17 cellular contexts compared by ENCODE assay signal in genomic region chr11:117457835-117458234, GRCh38.
A peak's percentile ranks its signal among the peaks of the same experiment; 100 is the strongest.
DNase-seq lines count a peak whose midpoint lies in the region; ATAC-seq and TF ChIP-seq lines count a peak whose summit lies in the region.
"Had no signal": no experiment of that assay in that cellular context is flagged by ENCODE, and none has a peak within 500 bp of the region (broad histone marks: within the 10 kb centered on the region; RNA-seq: fewer than 3 reads in every experiment).

No MANE protein-coding gene starts in this region.

- H3K27ac Mint-ChIP-seq in CD8-positive, alpha-beta T cell, result no peak overlapping the region
- H3K27ac Mint-ChIP-seq: CD8-positive, alpha-beta memory T cell; nephron progenitor cell had no signal

- H2AFZ ChIP-seq in GM23248, result no peak overlapping the region

- TF ChIP-seq POLR2A in vagina (IDR thresholded peaks at IDR 0.05), result no peak

- H3K4me3 Mint-ChIP-seq in CD8-positive, alpha-beta T cell, result no peak overlapping the region
- H3K4me3 Mint-ChIP-seq: CD8-positive, alpha-beta memory T cell; nephron progenitor cell had no signal

- WGBS in GM23248 (ENCODE audit: low coverage in 1 of 2, low lambda C conversion rate in 2 of 2, missing lambda C conversion rate in 2 of 2), 2 experiments, result 45 to 48% methylated on average over 9 of the region's 9 CpGs

- peak; percentile 32 for ATAC-seq in GM21447 (IDR thresholded peaks at IDR 0.05; ENCODE audit: unreplicated experiment)
- no peak for ATAC-seq in CD8-positive, alpha-beta T cell
- ATAC-seq: left lobe of liver had no signal

- H3K9me3 ChIP-seq in GM23248 (ENCODE audit: low read depth) (no peaks in the 10 kb centered on the region), vagina (no peaks in the 10 kb centered on the region)
- no peaks in the 10 kb centered on the region for H3K9me3 ChIP-seq in CD8-positive, alpha-beta T cell (ENCODE audit: low read length)
- H3K9me3 ChIP-seq: thoracic aorta had no signal

- DNase-seq in NCI-H1417 (lab: John Stamatoyannopoulos, UW), result peak; percentile 38 to 78 (median 75)
- DNase-seq in NCI-H1417 treated with DMSO at 0.1 percent for 48 hours (lab: John Stamatoyannopoulos, UW), result no peak
- peak; percentile 72 for DNase-seq in NCI-H69 (lab: John Stamatoyannopoulos, UW)
- no peak for DNase-seq in GM23248
- no peak for DNase-seq in vagina (ENCODE audit: extremely low spot score in 2 of 2)
- DNase-seq in CD8-positive, alpha-beta T cell, result no peak
- DNase-seq: 8988T; activated CD4-positive, alpha-beta T cell treated with anti-CD3 and anti-CD28 coated beads, Interleukin-2, amount 50 U/mL, for 4 hours; activated naive CD4-positive, alpha-beta T cell treated with anti-CD3 and anti-CD28 coated beads, Interleukin-2, amount 50 U/mL, for 16 hours; CD8-positive, alpha-beta memory T cell; nephron progenitor cell had no signal

- in situ Hi-C loops in GM23248 (cut with MboI), result no loop called here

- H3K4me1 ChIP-seq in GM23248 (ENCODE audit: insufficient read depth), result no peaks in the 10 kb centered on the region
- no peaks in the 10 kb centered on the region for H3K4me1 ChIP-seq in vagina
- no peaks in the 10 kb centered on the region for H3K4me1 ChIP-seq in CD8-positive, alpha-beta T cell (ENCODE audit: insufficient read depth, low read length)

- H3K9me2 ChIP-seq in GM23248 (ENCODE audit: insufficient read depth), result no peaks in the 10 kb centered on the region

- H3F3A ChIP-seq in GM23248 (ENCODE audit: insufficient read depth), result no peaks in the 10 kb centered on the region

- H3K27me3 ChIP-seq in layer of hippocampus (ENCODE audit: control insufficient read depth, insufficient read depth, low read length) (no peaks in the 10 kb centered on the region), GM23248 (replicated peaks; ENCODE audit: insufficient read depth) (peaks cover 27% of the 10 kb centered on the region; the same call in 1 of the 2 replicates), vagina (no peaks in the 10 kb centered on the region)
- H3K27me3 ChIP-seq in CD8-positive, alpha-beta T cell (ENCODE audit: insufficient read depth, low read length), result no peaks in the 10 kb centered on the region

- no peaks in the 10 kb centered on the region for H3K36me3 Mint-ChIP-seq in CD8-positive, alpha-beta T cell

- H3K36me3 ChIP-seq in GM23248 (ENCODE audit: low read depth) (no peaks in the 10 kb centered on the region), vagina (no peaks in the 10 kb centered on the region)
- no peaks in the 10 kb centered on the region for H3K36me3 ChIP-seq in CD8-positive, alpha-beta T cell (ENCODE audit: insufficient read depth, low read length)
- H3K36me3 ChIP-seq: thoracic aorta had no signal

- H3K4me1 Mint-ChIP-seq in CD8-positive, alpha-beta T cell (ENCODE audit: low read depth), result no peaks in the 10 kb centered on the region
- H3K4me1 Mint-ChIP-seq: CD8-positive, alpha-beta memory T cell; nephron progenitor cell had no signal

- H3K79me2 ChIP-seq in GM23248 (ENCODE audit: insufficient read depth), result no peaks in the 10 kb centered on the region

- H3K9me3 Mint-ChIP-seq in CD8-positive, alpha-beta T cell, result peaks cover 10% of the 10 kb centered on the region

- intact Hi-C loops in vagina (cut with DNase I), result no loop called here
- intact Hi-C loops in CD8-positive, alpha-beta T cell (cut with DNase I, micrococcal nuclease), result no loop called here

- no peaks in the 10 kb centered on the region for H3K27me3 Mint-ChIP-seq in CD8-positive, alpha-beta T cell (ENCODE audit: low read depth)

- TF ChIP-seq CTCF in vagina (IDR thresholded peaks at IDR 0.05), result no peak
- no peak for TF ChIP-seq CTCF in CD8-positive, alpha-beta T cell (IDR thresholded peaks at IDR 0.05)

- H3K4me2 ChIP-seq in GM23248 (ENCODE audit: unreplicated experiment), result no peak overlapping the region

- H3K4me3 ChIP-seq in GM23248, result no peak overlapping the region
- H3K4me3 ChIP-seq in vagina, result no peak overlapping the region
- H3K4me3 ChIP-seq in CD8-positive, alpha-beta T cell (ENCODE audit: low read depth, low read length), result no peak overlapping the region
- H3K4me3 ChIP-seq: skin epidermis, thoracic aorta had no signal

- CTCF ChIA-PET in CD8-positive, alpha-beta T cell (lab: Charles Lee), result no interaction called here

- peak overlapping the region; percentile 49 for H3K27ac ChIP-seq in layer of hippocampus (ENCODE audit: low read depth, low read length)
- H3K27ac ChIP-seq in GM23248, result no peak overlapping the region
- H3K27ac ChIP-seq in vagina, result no peak overlapping the region
- H3K27ac ChIP-seq in CD8-positive, alpha-beta T cell (ENCODE audit: low read depth, low read length), result no peak overlapping the region
- H3K27ac ChIP-seq: epithelial cell of prostate, thoracic aorta had no signal

- POLR2A ChIA-PET in CD8-positive, alpha-beta T cell (lab: Charles Lee), result no interaction called here

- no peaks in the 10 kb centered on the region for H4K20me1 ChIP-seq in GM23248 (ENCODE audit: insufficient read depth)

- H3K9ac ChIP-seq in GM23248, result no peak overlapping the region

Comparison
In these comparisons a context has a peak if more than half of its experiments do, and no peak if none do; other contexts are left out.
1. DNase-seq: peak in NCI-H1417 (3 of 3) and NCI-H69 (single experiment); none in NCI-H1417 treated with DMSO at 0.1 percent for 48 hours (single experiment), GM23248 (single experiment), vagina (0 of 2) and CD8-positive, alpha-beta T cell (0 of 7).